Comparison of ENCODE assay signal across 9 cellular contexts in genomic region chr13:45367358-45367757, GRCh38. TPM values are rescaled to one million over a fixed set of nuclear protein-coding genes. Genes with fewer than 3 reads are reported as not detected.
DNase-seq lines count a peak whose midpoint lies in the region; ATAC-seq and TF ChIP-seq lines count a peak whose summit lies in the region.
"Had no signal": no experiment of that assay in that cellular context is flagged by ENCODE, and none has a peak within 500 bp of the region (broad histone marks: within the 10 kb centered on the region; RNA-seq: fewer than 3 reads in every experiment).

No MANE protein-coding gene starts in this region.

- H3K18ac ChIP-seq in trophoblast cell (ENCODE audit: low read length) = no peak overlapping the region

- no peak overlapping the region for H2BK5ac ChIP-seq in trophoblast cell (ENCODE audit: low read depth, low read length, poor library complexity)

- no peak overlapping the region for H3K27ac ChIP-seq in trophoblast cell (ENCODE audit: low read depth, low read length)

- no peak overlapping the region for H3K9ac ChIP-seq in trophoblast cell (ENCODE audit: low read length)

- peaks cover 2 to 5% of the 10 kb centered on the region in 2 experiments for H3K36me3 ChIP-seq in trophoblast cell (ENCODE audit: control insufficient read depth in 1 of 2, insufficient read depth in 2 of 2, low read length in 2 of 2)

- WGBS in trophoblast cell (ENCODE audit: extremely low coverage, insufficient coverage, insufficient read length) = no CpG with 5 or more reads among the region's 2 CpGs

- H3K4me1 ChIP-seq in trophoblast cell (ENCODE audit: control insufficient read depth in 1 of 2, insufficient read depth in 2 of 2, low read length in 2 of 2) = peaks cover 3 to 4% of the 10 kb centered on the region in 2 experiments

- no peaks in the 10 kb centered on the region for H3K79me2 ChIP-seq in trophoblast cell (ENCODE audit: control insufficient read depth, insufficient read depth, low read length, poor library complexity)

- no peak overlapping the region for H3K4ac ChIP-seq in trophoblast cell (ENCODE audit: low read depth, low read length)

- H3K4me3 ChIP-seq in NB4 (ENCODE audit: low read depth, low read length) (no peak overlapping the region), trophoblast cell (ENCODE audit: low read depth, low read length) (no peak overlapping the region)
- H3K4me3 ChIP-seq: heart right ventricle had no signal

- no peak overlapping the region for H3K4me2 ChIP-seq in trophoblast cell (ENCODE audit: low read length)

- peak; percentile 78 for ATAC-seq in GM18499 (IDR thresholded peaks at IDR 0.05; ENCODE audit: insufficient read depth, unreplicated experiment)
- ATAC-seq in HG02571 (IDR thresholded peaks at IDR 0.05; ENCODE audit: unreplicated experiment) = peak; percentile 95

- no peak overlapping the region for H2BK12ac ChIP-seq in trophoblast cell (ENCODE audit: low read length)

- no peak overlapping the region for H2AFZ ChIP-seq in trophoblast cell (ENCODE audit: insufficient read depth, low read length, poor library complexity)

- no peak overlapping the region for H3K23ac ChIP-seq in trophoblast cell (ENCODE audit: low read length)

- H4K8ac ChIP-seq in trophoblast cell (ENCODE audit: low read depth, low read length) = no peak overlapping the region

- H4K91ac ChIP-seq in trophoblast cell (ENCODE audit: low read depth, low read length) = no peak overlapping the region

- H3K79me1 ChIP-seq in trophoblast cell (ENCODE audit: low read length) = no peaks in the 10 kb centered on the region

- no peaks in the 10 kb centered on the region for H3K27me3 ChIP-seq in trophoblast cell (ENCODE audit: insufficient read depth, low read length)
- H3K27me3 ChIP-seq: heart right ventricle had no signal

- no peak overlapping the region for H2AK5ac ChIP-seq in trophoblast cell (ENCODE audit: low read length)

- H3K14ac ChIP-seq in trophoblast cell (ENCODE audit: low read length) = no peak overlapping the region

- DNase-seq in NB4 (ENCODE audit: low read depth) (peak; percentile 85), dermis microvascular lymphatic vessel endothelial cell (ENCODE audit: low read depth in 2 of 2) (peak; percentile 33 to 90), trophoblast cell (peak; percentile 76 to 80), NCI-H774 (lab: John Stamatoyannopoulos, UW) (no peak), NCI-H187 treated with DMSO at 0.1 percent for 48 hours (lab: John Stamatoyannopoulos, UW) (no peak)
- DNase-seq in activated CD4-positive, alpha-beta T cell treated with anti-CD3 and anti-CD28 coated beads for 48 hours = peak; percentile 95

- H4K12ac ChIP-seq in trophoblast cell (ENCODE audit: low read depth, low read length) = no peak overlapping the region

- H3K9me3 ChIP-seq in trophoblast cell (ENCODE audit: insufficient read depth, low read depth, low read length) = no peaks in the 10 kb centered on the region

- no peak for TF ChIP-seq POLR2A in NB4 (IDR thresholded peaks at IDR 0.05; ENCODE audit: extremely low read depth, insufficient read length)

- TF ChIP-seq CTCF in NB4 (IDR thresholded peaks at IDR 0.05; ENCODE audit: low read depth, low read length) = no peak

- no peak overlapping the region for H2BK120ac ChIP-seq in trophoblast cell (ENCODE audit: insufficient read depth, low read length, poor library complexity)

RNA-seq across cellular contexts. Expression of gene TPT1, which starts 26.4 kb away (rescaled TPM):
- total RNA-seq in dermis microvascular lymphatic vessel endothelial cell = 1,518 and 2,978 TPM in 2 replicates
- polyA plus RNA-seq in trophoblast cell (2013) = 3,985 and 4,109 TPM in 2 replicates

RNA-seq across cellular contexts. Expression of gene SLC25A30, which starts 50.8 kb away (rescaled TPM):
- total RNA-seq in dermis microvascular lymphatic vessel endothelial cell = 9.4 TPM in 2 replicates
- polyA plus RNA-seq in trophoblast cell (2013) = 8.9 and 9.3 TPM in 2 replicates

Comparison
In these comparisons a context has a peak if more than half of its experiments do, and no peak if none do; other contexts are left out.
1. DNase-seq: peak in NB4 (single experiment), activated CD4-positive, alpha-beta T cell treated with anti-CD3 and anti-CD28 coated beads for 48 hours (single experiment), dermis microvascular lymphatic vessel endothelial cell (2 of 2) and trophoblast cell (2 of 2); none in NCI-H774 (single experiment) and NCI-H187 treated with DMSO at 0.1 percent for 48 hours (single experiment).